Comparison of ENCODE assay signal across 1 cellular context in genomic region chr12:124927325-124928094, GRCh38.
TF ChIP-seq lines count a peak whose summit lies in the region.

No MANE protein-coding gene starts in this region.

TF ChIP-seq in WTC11, 78 proteins besides CTCF, POLR2A, EP300 and RAD21 (continued from another document):
- TF ChIP-seq ZNF532 (CRISPR knock-in tag; IDR thresholded peaks at IDR 0.05; ENCODE audit: borderline replicate concordance) (no peak), GRHL2 (CRISPR knock-in tag; IDR thresholded peaks at IDR 0.05; ENCODE audit: insufficient replicate concordance, severe bottlenecking) (no peak), ETV6 (CRISPR knock-in tag; IDR thresholded peaks at IDR 0.05) (peak; percentile 35; the same call in 1 of the 2 replicates), TCF7 (CRISPR knock-in tag; IDR thresholded peaks at IDR 0.05; ENCODE audit: low read depth) (no peak), GTF2I (CRISPR knock-in tag; conservative IDR thresholded peaks at IDR 0.05) (no peak), TEAD4 (CRISPR knock-in tag; IDR thresholded peaks at IDR 0.05) (0 out of 2 replicates have a peak, but pooled peaks have one; percentile 54), SMAD3 (CRISPR knock-in tag; IDR thresholded peaks at IDR 0.05; ENCODE audit: borderline replicate concordance) (0 out of 2 replicates have a peak, but pooled peaks have one; percentile 52), CREM (CRISPR knock-in tag; IDR thresholded peaks at IDR 0.05) (no peak), CBFB (CRISPR knock-in tag; IDR thresholded peaks at IDR 0.05; ENCODE audit: low read depth) (no peak), ZNF121 (CRISPR knock-in tag; IDR thresholded peaks at IDR 0.05) (peak; percentile 72; the same call in 1 of the 2 replicates), ZNF671 (CRISPR knock-in tag; IDR thresholded peaks at IDR 0.05) (0 out of 2 replicates have a peak, but pooled peaks have one; percentile 28), E2F5 (CRISPR knock-in tag; IDR thresholded peaks at IDR 0.05) (0 out of 2 replicates have a peak, but pooled peaks have one; percentile 37), NFATC4 (CRISPR knock-in tag; IDR thresholded peaks at IDR 0.05) (no peak), PREB (CRISPR knock-in tag; IDR thresholded peaks at IDR 0.05; ENCODE audit: borderline replicate concordance) (no peak), ATF2 (CRISPR knock-in tag; IDR thresholded peaks at IDR 0.05; ENCODE audit: borderline replicate concordance, low read depth) (no peak), IRF1 (CRISPR knock-in tag; IDR thresholded peaks at IDR 0.05) (peak; percentile 58; the same call in 1 of the 2 replicates), FOXK1 (CRISPR knock-in tag; IDR thresholded peaks at IDR 0.05) (no peak), E2F1 (CRISPR knock-in tag; IDR thresholded peaks at IDR 0.05) (no peak), CREB1 (CRISPR knock-in tag; IDR thresholded peaks at IDR 0.05) (no peak), MLX (CRISPR knock-in tag; IDR thresholded peaks at IDR 0.05) (no peak; the same call in 1 of the 2 replicates), ZNF396 (CRISPR knock-in tag; IDR thresholded peaks at IDR 0.05; ENCODE audit: borderline replicate concordance) (no peak), ZNF416 (CRISPR knock-in tag; IDR thresholded peaks at IDR 0.05) (no peak), FOXP4 (CRISPR knock-in tag; IDR thresholded peaks at IDR 0.05) (0 out of 2 replicates have a peak, but pooled peaks have one; percentile 36), PRDM15 (CRISPR knock-in tag; IDR thresholded peaks at IDR 0.05) (peak; percentile 15; the same call in 1 of the 2 replicates), TEAD1 (CRISPR knock-in tag; IDR thresholded peaks at IDR 0.05) (peak; percentile 90), ARID4B (CRISPR knock-in tag; IDR thresholded peaks at IDR 0.05; ENCODE audit: borderline replicate concordance) (no peak), GABPB1 (CRISPR knock-in tag; IDR thresholded peaks at IDR 0.05) (peak; percentile 53; the same call in 1 of the 2 replicates), SP1 (CRISPR knock-in tag; conservative IDR thresholded peaks at IDR 0.05) (peak; percentile 54; the same call in 1 of the 2 replicates), IRF2 (CRISPR knock-in tag; IDR thresholded peaks at IDR 0.05; ENCODE audit: borderline replicate concordance, low read depth) (no peak), HMGXB4 (CRISPR knock-in tag; IDR thresholded peaks at IDR 0.05) (peak; percentile 81), ZNF219 (CRISPR knock-in tag; IDR thresholded peaks at IDR 0.05; ENCODE audit: borderline replicate concordance) (no peak)
